Comparison of ENCODE assay signal across 21 cellular contexts in the genomic region with DNA sequence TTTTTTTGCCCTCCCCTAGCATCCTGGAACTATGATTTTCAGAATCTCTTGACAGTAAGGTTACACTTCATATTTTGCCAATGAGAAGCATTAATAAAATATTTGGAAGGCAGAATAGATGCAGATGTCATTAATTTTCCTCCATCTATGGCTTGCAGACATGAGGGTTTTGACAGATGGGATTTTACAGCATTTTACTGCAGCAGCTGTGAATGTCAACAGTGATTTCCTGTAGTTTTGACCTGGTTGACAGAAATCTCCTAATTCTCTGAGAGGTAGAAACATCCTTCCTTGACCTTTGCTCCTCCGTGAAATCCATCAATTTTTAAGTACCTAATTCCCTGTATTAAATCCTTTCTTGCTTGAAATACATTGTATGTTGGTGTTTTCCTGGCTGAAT.
"Had no signal": no experiment of that assay in that cellular context is flagged by ENCODE, and none has a peak within 500 bp of the region (broad histone marks: within the 10 kb centered on the region; RNA-seq: fewer than 3 reads in every experiment).

No MANE protein-coding gene starts in this region.

- H3K4me1 ChIP-seq: esophagus muscularis mucosa, psoas muscle, testis, tibial nerve, upper lobe of right lung, vagina had no signal

- H3K4me3 ChIP-seq: esophagus muscularis mucosa, lung, psoas muscle, skin epidermis, testis, tibial nerve, upper lobe of right lung, vagina had no signal

- H3K9me3 ChIP-seq: testis, upper lobe of right lung had no signal

- H3K36me3 ChIP-seq: esophagus muscularis mucosa, neutrophil, tibial nerve, upper lobe of right lung, vagina had no signal

- H3K27me3 ChIP-seq: esophagus muscularis mucosa, neutrophil, testis, tibial nerve, upper lobe of right lung, vagina had no signal

- DNase-seq: effector memory CD8-positive, alpha-beta T cell; foreskin fibroblast; immature natural killer cell; left cardiac atrium; left ventricle myocardium superior; mesenchymal stem cell; naive thymus-derived CD8-positive, alpha-beta T cell; psoas muscle; stimulated activated CD4-positive, alpha-beta T cell treated with anti-CD3 and anti-CD28 coated beads, Interleukin-2, amount 100 ng/mL, for 24 hours; stimulated activated CD4-positive, alpha-beta T cell treated with anti-CD3 and anti-CD28 coated beads, Interleukin-4, amount 100 ng/mL, for 4 hours; stimulated activated naive B cell treated with anti-CD40 and anti-IgM and Interleukin-4, amounts not matched to agents 10 μg/mL and 1 μg/mL and 100 μg/mL, for 72 hours; stimulated activated naive CD8-positive, alpha-beta T cell treated with anti-CD3 and anti-CD28 coated beads, Interleukin-15, amount 100 ng/mL, for 72 hours; testis; upper lobe of right lung had no signal

- H3K27ac ChIP-seq: epithelial cell of prostate, esophagus muscularis mucosa, neutrophil, psoas muscle, skin epidermis, testis, tibial nerve, upper lobe of right lung, vagina had no signal
